8 cellular contexts compared by ENCODE assay signal in genomic region chr19:56476671-56477428, GRCh38. TPM values are rescaled to one million over a fixed set of nuclear protein-coding genes. Genes with fewer than 3 reads are reported as not detected.
A peak's percentile ranks its signal among the peaks of the same experiment; 100 is the strongest.
DNase-seq lines count a peak whose midpoint lies in the region; ATAC-seq and TF ChIP-seq lines count a peak whose summit lies in the region.

TSS of gene ZNF667 (minus strand) at chr19:56477345. CDS start at chr19:56462370, 14,975 bp downstream.

- peaks cover 22% of the 10 kb centered on the region for H3K4me1 Mint-ChIP-seq in activated CD8-positive, alpha-beta T cell treated with anti-CD3 and anti-CD28 coated beads, Interleukin-2, amount 10 ng/mL, durations not matched to agents 7 days and 5 days (ENCODE audit: low read depth)
- peaks cover 14 to 20% of the 10 kb centered on the region in 2 donors for H3K4me1 Mint-ChIP-seq in natural killer cell treated with Interleukin-12 subunit alpha and Interleukin-12 subunit beta and Interleukin-15 and Interleukin-18, amount 100 ng/mL, for 72 hours (ENCODE audit: low read depth in 2 of 2)

- H3K4me1 ChIP-seq in esophagus muscularis mucosa (peaks cover 20 to 31% (median 23%) of the 10 kb centered on the region in 4 donors), thoracic aorta (ENCODE audit: control insufficient read depth in 1 of 2, low read depth in 2 of 2) (peaks cover 4 to 18% of the 10 kb centered on the region in 2 donors)

- intact Hi-C loops in esophagus muscularis mucosa (cut with DNase I) = loop anchor here (5.0 kb wide), 1 partner anchor 35 kb away; no protein-coding TSS in a partner anchor

- CTCF ChIA-PET in activated CD8-positive, alpha-beta T cell treated with anti-CD3 and anti-CD28 coated beads, Interleukin-2, amount 10 ng/mL, durations not matched to agents 7 days and 5 days (lab: Charles Lee) = no interaction called here

- peak within 1 kb of the TSS; percentile 95 for H3K4me3 Mint-ChIP-seq in activated CD8-positive, alpha-beta T cell treated with anti-CD3 and anti-CD28 coated beads, Interleukin-2, amount 10 ng/mL, durations not matched to agents 7 days and 5 days
- peak within 1 kb of the TSS; percentile 85 for H3K4me3 Mint-ChIP-seq in natural killer cell treated with Interleukin-12 subunit alpha and Interleukin-12 subunit beta and Interleukin-15 and Interleukin-18, amount 100 ng/mL, for 72 hours

- H3K9me3 Mint-ChIP-seq in activated CD8-positive, alpha-beta T cell treated with anti-CD3 and anti-CD28 coated beads, Interleukin-2, amount 10 ng/mL, durations not matched to agents 7 days and 5 days (ENCODE audit: insufficient read depth) = peaks cover 53% of the 10 kb centered on the region
- peaks cover 36% of the 10 kb centered on the region for H3K9me3 Mint-ChIP-seq in natural killer cell treated with Interleukin-12 subunit alpha and Interleukin-12 subunit beta and Interleukin-15 and Interleukin-18, amount 100 ng/mL, for 72 hours

- DNase-seq in HS-5 (ENCODE audit: low read depth) (peak; percentile 2), esophagus muscularis mucosa (ENCODE audit: extremely low spot score) (no peak), thoracic aorta (ENCODE audit: low spot score) (peak; percentile 2), NCI-H446 (lab: John Stamatoyannopoulos, UW) (no peak)
- DNase-seq in activated CD8-positive, alpha-beta T cell treated with anti-CD3 and anti-CD28 coated beads, Interleukin-2, amount 10 ng/mL, durations not matched to agents 7 days and 5 days = peak; percentile 44
- DNase-seq in natural killer cell treated with Interleukin-12 subunit alpha and Interleukin-12 subunit beta and Interleukin-15 and Interleukin-18, amount 100 ng/mL, for 72 hours (ENCODE audit: low spot score) = no peak

- TF ChIP-seq POLR2A in esophagus muscularis mucosa (IDR thresholded peaks at IDR 0.05; ENCODE audit: low read depth) = no peak

- ATAC-seq in activated CD8-positive, alpha-beta T cell treated with anti-CD3 and anti-CD28 coated beads, Interleukin-2, amount 10 ng/mL, durations not matched to agents 7 days and 5 days = peak; percentile 41
- no peak for ATAC-seq in natural killer cell treated with Interleukin-12 subunit alpha and Interleukin-12 subunit beta and Interleukin-15 and Interleukin-18, amount 100 ng/mL, for 72 hours
- ATAC-seq in thoracic aorta (ENCODE audit: insufficient number of reproducible peaks, low FRiP score, low read depth) (no peak), GM21381 (IDR thresholded peaks at IDR 0.05; ENCODE audit: unreplicated experiment) (no peak), GM19397 (IDR thresholded peaks at IDR 0.05; ENCODE audit: unreplicated experiment) (no peak)

- H3K27me3 ChIP-seq in esophagus muscularis mucosa = no peaks in the 10 kb centered on the region
- H3K27me3 ChIP-seq in thoracic aorta (replicated peaks; ENCODE audit: insufficient read depth) = no peaks in the 10 kb centered on the region

- H3K27me3 Mint-ChIP-seq in activated CD8-positive, alpha-beta T cell treated with anti-CD3 and anti-CD28 coated beads, Interleukin-2, amount 10 ng/mL, durations not matched to agents 7 days and 5 days (ENCODE audit: low read depth) = peaks cover 7% of the 10 kb centered on the region
- peaks cover 0 to 12% of the 10 kb centered on the region in 2 donors for H3K27me3 Mint-ChIP-seq in natural killer cell treated with Interleukin-12 subunit alpha and Interleukin-12 subunit beta and Interleukin-15 and Interleukin-18, amount 100 ng/mL, for 72 hours

- H3K27ac ChIP-seq in esophagus muscularis mucosa (replicated peaks in 1 of 4) (peak within 1 kb of the TSS; percentile 75 to 88 (median 86)), thoracic aorta (peak within 1 kb of the TSS; percentile 60 to 65)

- peaks cover under 1 to 18% (median 3%) of the 10 kb centered on the region in 4 donors for H3K36me3 ChIP-seq in esophagus muscularis mucosa
- H3K36me3 ChIP-seq in thoracic aorta = no peaks in the 10 kb centered on the region

- WGBS in esophagus muscularis mucosa = under 1% methylated on average over 42 of the region's 69 CpGs

- H3K9me3 ChIP-seq in esophagus muscularis mucosa (peaks cover 0 to 17% (median 8%) of the 10 kb centered on the region in 4 donors), thoracic aorta (peaks cover 24% of the 10 kb centered on the region)

- H3K4me3 ChIP-seq in esophagus muscularis mucosa (peak within 1 kb of the TSS; percentile 63 to 88 (median 76)), thoracic aorta (peak within 1 kb of the TSS; percentile 83)

- TF ChIP-seq CTCF in esophagus muscularis mucosa (IDR thresholded peaks at IDR 0.05) (no peak), thoracic aorta (IDR thresholded peaks at IDR 0.05) (no peak)

- H3K27ac Mint-ChIP-seq in activated CD8-positive, alpha-beta T cell treated with anti-CD3 and anti-CD28 coated beads, Interleukin-2, amount 10 ng/mL, durations not matched to agents 7 days and 5 days = peak within 1 kb of the TSS; percentile 95
- peak within 1 kb of the TSS in 1 of 2 donors; percentile 13 for H3K27ac Mint-ChIP-seq in natural killer cell treated with Interleukin-12 subunit alpha and Interleukin-12 subunit beta and Interleukin-15 and Interleukin-18, amount 100 ng/mL, for 72 hours

- no peak for TF ChIP-seq EP300 in esophagus muscularis mucosa (IDR thresholded peaks at IDR 0.05)

- POLR2A ChIA-PET in activated CD8-positive, alpha-beta T cell treated with anti-CD3 and anti-CD28 coated beads, Interleukin-2, amount 10 ng/mL, durations not matched to agents 7 days and 5 days (lab: Charles Lee) = no interaction called here

- H3K36me3 Mint-ChIP-seq in activated CD8-positive, alpha-beta T cell treated with anti-CD3 and anti-CD28 coated beads, Interleukin-2, amount 10 ng/mL, durations not matched to agents 7 days and 5 days (ENCODE audit: low read depth) = peaks cover 24% of the 10 kb centered on the region
- H3K36me3 Mint-ChIP-seq in natural killer cell treated with Interleukin-12 subunit alpha and Interleukin-12 subunit beta and Interleukin-15 and Interleukin-18, amount 100 ng/mL, for 72 hours = peaks cover 44% of the 10 kb centered on the region

RNA-seq across cellular contexts. Expression of gene ZNF667, which starts in this region (rescaled TPM):
- total RNA-seq in activated CD8-positive, alpha-beta T cell treated with anti-CD3 and anti-CD28 coated beads, Interleukin-2, amount 10 ng/mL, durations not matched to agents 7 days and 5 days = 1 to 10 TPM in 1 of 2 experiments, under 1 TPM in 1; 0.71 to 1.1 TPM
- total RNA-seq in esophagus muscularis mucosa (1 to 10 TPM; 2.1 to 4.0 (median 3.2) TPM), thoracic aorta (1 to 10 TPM; 4.6 to 7.8 TPM)
- total RNA-seq in natural killer cell treated with Interleukin-12 subunit alpha and Interleukin-12 subunit beta and Interleukin-15 and Interleukin-18, amount 100 ng/mL, for 72 hours = under 1 TPM; 0.17 to 0.40 TPM

Comparison
In these comparisons a context has a peak if more than half of its experiments do, and no peak if none do; other contexts are left out.
1. DNase-seq: peak in HS-5 (single experiment), activated CD8-positive, alpha-beta T cell treated with anti-CD3 and anti-CD28 coated beads, Interleukin-2, amount 10 ng/mL, durations not matched to agents 7 days and 5 days (single experiment) and thoracic aorta (single experiment); none in esophagus muscularis mucosa (single experiment), natural killer cell treated with Interleukin-12 subunit alpha and Interleukin-12 subunit beta and Interleukin-15 and Interleukin-18, amount 100 ng/mL, for 72 hours (single experiment) and NCI-H446 (0 of 2).